15 cellular contexts compared by ENCODE assay signal in the genomic region with DNA sequence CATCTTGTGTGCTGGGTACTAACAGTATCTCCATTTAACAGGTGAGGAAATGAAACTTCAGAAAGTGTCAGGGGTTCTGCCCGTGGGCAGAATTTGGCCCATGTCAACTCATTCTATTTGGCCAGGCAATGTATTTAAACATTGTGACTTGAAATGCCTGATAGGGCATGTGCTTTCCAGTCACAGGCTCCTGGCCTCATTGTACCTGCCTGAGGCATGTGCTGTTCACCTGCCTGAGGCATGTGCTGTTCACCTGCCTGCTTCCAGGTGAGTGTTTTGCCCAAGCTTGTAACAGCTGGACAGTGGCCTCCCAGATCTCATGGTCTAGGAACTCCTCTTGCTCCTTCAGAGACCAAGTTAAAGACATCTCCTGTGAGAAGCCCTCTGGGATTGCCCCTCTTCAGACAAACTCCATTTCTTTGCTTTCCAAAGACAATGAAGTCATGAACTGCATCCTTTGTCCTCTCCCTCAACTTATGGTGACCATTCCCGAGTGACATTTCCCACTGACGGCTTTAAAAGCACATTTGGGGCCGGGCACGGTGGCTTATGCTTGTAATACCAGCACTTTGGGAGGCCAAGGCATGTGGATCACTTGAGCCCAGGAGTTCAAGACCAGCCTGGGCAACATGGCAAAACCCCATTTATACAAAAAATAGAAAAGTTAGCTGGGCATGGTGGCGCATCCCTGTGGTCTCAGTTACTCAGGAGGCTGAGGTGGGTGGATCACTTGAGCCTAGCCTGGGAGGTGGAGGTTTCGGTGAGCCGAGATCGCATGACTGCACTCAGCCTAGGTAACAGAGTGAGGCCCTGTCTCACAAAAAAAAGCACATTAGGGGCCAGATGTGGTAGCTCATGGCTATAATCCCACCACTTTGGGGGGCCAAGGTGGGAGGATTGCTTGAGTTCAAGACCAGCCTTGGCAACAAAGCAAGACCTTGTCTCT. TPM values are rescaled to one million over a fixed set of nuclear protein-coding genes. Genes with fewer than 3 reads are reported as not detected.
DNase-seq lines count a peak whose midpoint lies in the region; ATAC-seq, FAIRE-seq and TF ChIP-seq lines count a peak whose summit lies in the region.
"Had no signal": no experiment of that assay in that cellular context is flagged by ENCODE, and none has a peak within 500 bp of the region (broad histone marks: within the 10 kb centered on the region; RNA-seq: fewer than 3 reads in every experiment).

No MANE protein-coding gene starts in this region.

- H3K27ac Mint-ChIP-seq in IgD-negative memory B cell = peak overlapping the region; percentile 84 to 91 (median 86)

- no peak overlapping the region for H3K23ac ChIP-seq in neuronal stem cell (ENCODE audit: low read depth, low read length, poor library complexity)

- DNase-seq in GM18507 (ENCODE audit: extremely low spot score, insufficient read length, low read depth) = no peak
- DNase-seq in K562 (ENCODE audit: extremely low read depth in 1 of 4, low spot score in 3 of 4) = no peak
- no peak for DNase-seq in neuronal stem cell (ENCODE audit: low spot score)
- DNase-seq in cerebellar cortex (ENCODE audit: low spot score) = no peak
- DNase-seq in coronary artery (ENCODE audit: low spot score) = no peak
- DNase-seq in esophagus muscularis mucosa (ENCODE audit: extremely low spot score) = no peak
- DNase-seq: dermis blood vessel endothelial cell, DMS 273 treated with DMSO at 0.1 percent for 48 hours, MG63, NCI-H1694 treated with DMSO at 0.1 percent for 48 hours, NCI-H446 had no signal

- H3K9me3 ChIP-seq in K562 (replicated peaks; ENCODE audit: control insufficient read depth, insufficient read depth, low read depth, low read length) = no peaks in the 10 kb centered on the region
- no peaks in the 10 kb centered on the region for H3K9me3 ChIP-seq in neuronal stem cell (replicated peaks in 1 of 2; ENCODE audit: control insufficient read depth in 2 of 2, insufficient read depth in 1 of 2, low read depth in 1 of 2, low read length in 2 of 2)
- no peaks in the 10 kb centered on the region for H3K9me3 ChIP-seq in esophagus muscularis mucosa
- H3K9me3 ChIP-seq: MG63 had no signal

- TF ChIP-seq POLR2A in K562 (conservative IDR thresholded peaks at IDR 0.05) (no peak), esophagus muscularis mucosa (IDR thresholded peaks at IDR 0.05; ENCODE audit: low read depth) (no peak)

- BruUV-seq in K562 (replicated peaks; lab: Mats Ljungman, UMichigan) = no TSS peak

- H3K36me3 Mint-ChIP-seq in IgD-negative memory B cell = peaks cover 3% of the 10 kb centered on the region

- H3K27me3 Mint-ChIP-seq in IgD-negative memory B cell = no peaks in the 10 kb centered on the region
- H3K27me3 Mint-ChIP-seq: activated CD4-positive, alpha-beta T cell treated with anti-CD3 and anti-CD28 coated beads, Interleukin-2, amount 10 ng/mL, durations not matched to agents 24 days and 14 days; activated T-helper 17 cell treated with anti-CD3 and anti-CD28 coated beads, Interleukin-2, amount 50 U/mL, for 72 hours; naive thymus-derived CD4-positive, alpha-beta T cell had no signal

- no peak for ATAC-seq in K562

- H2BK15ac ChIP-seq in neuronal stem cell (ENCODE audit: low read length) = no peak overlapping the region

- FAIRE-seq in GM18507 (lab: Jason Lieb, UNC) (peak; percentile 21), K562 (lab: Jason Lieb, UNC) (no peak)

- H3K4me1 ChIP-seq in K562 (replicated peaks in 1 of 2; ENCODE audit: control insufficient read depth in 2 of 2, insufficient read depth in 2 of 2, low read length in 2 of 2) (peaks cover 0 to 23% of the 10 kb centered on the region in 2 experiments; a peak in 3 of 5 replicates), neuronal stem cell (ENCODE audit: control insufficient read depth in 2 of 2, insufficient read depth in 1 of 2, low read depth in 1 of 2, low read length in 2 of 2) (peaks cover 3 to 5% of the 10 kb centered on the region in 2 donors), esophagus muscularis mucosa (peaks cover 4 to 13% (median 12%) of the 10 kb centered on the region in 4 donors)

- H2AK5ac ChIP-seq in neuronal stem cell (ENCODE audit: low read depth, low read length) = no peak overlapping the region

- H2AFZ ChIP-seq in K562 (ENCODE audit: low read depth, low read length) (no peak overlapping the region), neuronal stem cell (ENCODE audit: low read length) (no peak overlapping the region)

- CTCF ChIA-PET in K562 (lab: Yijun Ruan, JAX; ENCODE audit: low intra/inter-chr PET ratio) = no interaction called here

- H3K4me3 Mint-ChIP-seq in IgD-negative memory B cell = peak overlapping the region in 2 of 4 donors; percentile 60 to 81
- H3K4me3 Mint-ChIP-seq: activated CD4-positive, alpha-beta T cell treated with anti-CD3 and anti-CD28 coated beads, Interleukin-2, amount 10 ng/mL, durations not matched to agents 24 days and 14 days; naive thymus-derived CD4-positive, alpha-beta T cell had no signal

- H4K20me1 ChIP-seq in K562 (replicated peaks; ENCODE audit: control insufficient read depth, insufficient read depth, low read length) = no peaks in the 10 kb centered on the region

- H3K9ac ChIP-seq in K562 (ENCODE audit: insufficient read depth in 1 of 2, low read depth in 2 of 2, low read length in 2 of 2) (no peak overlapping the region), neuronal stem cell (ENCODE audit: low read depth, low read length, poor library complexity) (no peak overlapping the region)

- H2BK12ac ChIP-seq in neuronal stem cell (ENCODE audit: low read length) = no peak overlapping the region

- in situ Hi-C loops in K562 (cut with MboI) = no loop called here

- H3K9me1 ChIP-seq in K562 (ENCODE audit: control insufficient read depth, insufficient read depth, low read length) = no peaks in the 10 kb centered on the region

- no peaks in the 10 kb centered on the region for H3K79me1 ChIP-seq in neuronal stem cell (ENCODE audit: low read depth, low read length)

- H3K4me2 ChIP-seq in K562 (ENCODE audit: insufficient read depth, low read length) (no peak overlapping the region), neuronal stem cell (ENCODE audit: insufficient read depth, low read length, poor library complexity, severe bottlenecking) (no peak overlapping the region)

- no peak overlapping the region for H3K4ac ChIP-seq in neuronal stem cell (ENCODE audit: low read length)

- WGBS in K562 (ENCODE audit: insufficient coverage, low coverage, missing lambda C conversion rate) = 36% methylated on average over 9 of the region's 9 CpGs
- no CpG with 5 or more reads among the region's 9 CpGs for WGBS in neuronal stem cell (ENCODE audit: extremely low coverage in 2 of 2, insufficient read length in 2 of 2, insufficient replicate concordance in 1 of 2), 2 donors
- WGBS in esophagus muscularis mucosa = 94% methylated on average over 9 of the region's 9 CpGs

- H3K27me3 ChIP-seq in K562 (ENCODE audit: control insufficient read depth in 2 of 2, insufficient read depth in 2 of 2, low read length in 2 of 2) (peaks cover 3 to 12% of the 10 kb centered on the region in 2 experiments; a peak in 3 of 5 replicates), neuronal stem cell (ENCODE audit: control insufficient read depth in 3 of 3, insufficient read depth in 3 of 3, low read depth in 1 of 3, low read length in 3 of 3) (no peaks in the 10 kb centered on the region), esophagus muscularis mucosa (no peaks in the 10 kb centered on the region)
- H3K27me3 ChIP-seq: MG63 had no signal

- H3K79me2 ChIP-seq in K562 (ENCODE audit: control insufficient read depth, insufficient read depth, low read length) = no peaks in the 10 kb centered on the region

- TF ChIP-seq CTCF in K562 (IDR thresholded peaks at IDR 0.05 in 2 of 3, conservative IDR thresholded peaks at IDR 0.05 in 1 of 3; ENCODE audit: insufficient read depth in 2 of 3, low read depth in 1 of 3, low read length in 3 of 3) (no peak), coronary artery (IDR thresholded peaks at IDR 0.05) (no peak), esophagus muscularis mucosa (IDR thresholded peaks at IDR 0.05) (no peak)

- POLR2A ChIA-PET in K562 (lab: Yijun Ruan, JAX) = interaction anchor here (1.0 kb wide), 1 partner anchor 30 kb away, joined by 3 read pairs; no protein-coding TSS in a partner anchor

- H3K4me3 ChIP-seq in K562 = no peak overlapping the region
- H3K4me3 ChIP-seq in neuronal stem cell (ENCODE audit: low read length in 2 of 2) = no peak overlapping the region
- no peak overlapping the region for H3K4me3 ChIP-seq in coronary artery
- no peak overlapping the region for H3K4me3 ChIP-seq in esophagus muscularis mucosa
- H3K4me3 ChIP-seq: MG63 had no signal

- H2BK5ac ChIP-seq in neuronal stem cell (ENCODE audit: low read length) = peak overlapping the region; percentile 39

- H2BK120ac ChIP-seq in neuronal stem cell (ENCODE audit: low read depth, low read length) = no peak overlapping the region

- no peak for TF ChIP-seq RAD21 in K562 (CRISPR knock-in tag; conservative IDR thresholded peaks at IDR 0.05 in 1 of 2, IDR thresholded peaks at IDR 0.05 in 1 of 2)

- no peaks in the 10 kb centered on the region for H3K9me3 Mint-ChIP-seq in IgD-negative memory B cell
- H3K9me3 Mint-ChIP-seq: activated CD4-positive, alpha-beta T cell treated with anti-CD3 and anti-CD28 coated beads, Interleukin-2, amount 10 ng/mL, durations not matched to agents 24 days and 14 days; activated T-helper 17 cell treated with anti-CD3 and anti-CD28 coated beads, Interleukin-2, amount 50 U/mL, for 72 hours; naive thymus-derived CD4-positive, alpha-beta T cell had no signal

- H3K27ac ChIP-seq in K562 (ENCODE audit: extremely low read depth, low read depth, low read length) (no peak overlapping the region), neuronal stem cell (replicated peaks; ENCODE audit: low read length) (no peak overlapping the region), coronary artery (no peak overlapping the region), esophagus muscularis mucosa (replicated peaks in 1 of 4) (no peak overlapping the region)

- no peak overlapping the region for H4K91ac ChIP-seq in neuronal stem cell (ENCODE audit: low read depth, low read length, poor library complexity)

- H3K14ac ChIP-seq in neuronal stem cell (ENCODE audit: low read length) = no peak overlapping the region

- no peak overlapping the region for H3K18ac ChIP-seq in neuronal stem cell (ENCODE audit: low read length)

- no peaks in the 10 kb centered on the region for H3K36me3 ChIP-seq in K562 (ENCODE audit: control insufficient read depth, insufficient read depth, low read length)
- H3K36me3 ChIP-seq in neuronal stem cell (replicated peaks in 1 of 2; ENCODE audit: control insufficient read depth in 2 of 2, insufficient read depth in 2 of 2, low read length in 2 of 2) = no peaks in the 10 kb centered on the region
- no peaks in the 10 kb centered on the region for H3K36me3 ChIP-seq in esophagus muscularis mucosa
- H3K36me3 ChIP-seq: MG63 had no signal

- TF ChIP-seq EP300 in K562 (IDR thresholded peaks at IDR 0.05; ENCODE audit: low read length) (no peak), esophagus muscularis mucosa (IDR thresholded peaks at IDR 0.05) (no peak)

- H3K4me1 Mint-ChIP-seq in IgD-negative memory B cell = peaks cover 24 to 40% (median 32%) of the 10 kb centered on the region in 3 donors

- no peak overlapping the region for H4K8ac ChIP-seq in neuronal stem cell (ENCODE audit: low read depth, low read length)

- intact Hi-C loops in K562 (cut with micrococcal nuclease) (no loop called here), esophagus muscularis mucosa (cut with DNase I) (no loop called here)

RNA-seq across cellular contexts. Expression of a gene that starts 48.7 kb away (rescaled TPM):
- polyA plus RNA-seq in IgD-negative memory B cell (118 TPM), K562 (2011; rRNA removed) (0.65 and 1.1 TPM in 2 replicates), K562 (2014; fragmentation: Illumina TruSeq; extraction: Trizol) (0.25 and 1.5 TPM in 2 replicates), K562 (2014; fragmentation: Nextera tagmentation; extraction: Ambion mirVana) (under 1 TPM; 0.15 to 0.20 TPM), K562 (2014; rRNA removed) (0.40 and 2.1 TPM in 2 replicates)
- total RNA-seq in K562 (2011; cell fraction: chromatin; rRNA removed; ENCODE audit: low replicate concordance) = 2.3 and 2.5 TPM in 2 replicates
- 0.26 and 1.0 TPM in 2 replicates for total RNA-seq in K562 (2011; cell fraction: nucleolus; rRNA removed)
- total RNA-seq in K562 (2011; cell fraction: nucleoplasm; rRNA removed) = 1.8 and 2.7 TPM in 2 replicates
- total RNA-seq in K562 (2014; rRNA removed) (2.3 and 2.9 TPM in 2 replicates), K562 (2014; rRNA removed; fragmentation: Illumina TruSeq; extraction: Trizol) (0.47 and 0.64 TPM in 2 replicates), K562 (2015; rRNA removed; fragmentation: Illumina TruSeq; extraction: Trizol) (0.34 and 0.36 TPM in 2 replicates), K562 (2021) (1.5 and 2.0 TPM in 2 replicates), esophagus muscularis mucosa (1 to 10 TPM; 3.1 to 5.4 (median 4.5) TPM)
- 1.2 and 2.1 TPM in 2 replicates for polyA plus RNA-seq in K562 (2011; cell fraction: cytosol; rRNA removed)
- polyA plus RNA-seq in K562 (2011; cell fraction: nucleus; rRNA removed) = 0.27 and 0.70 TPM in 2 replicates
- 0.87 and 1.4 TPM in 2 replicates for polyA plus RNA-seq in K562 (2012)
- polyA minus RNA-seq in K562 (2011; rRNA and poly(A)+ RNA removed) = 0.06 and 0.63 TPM in 2 replicates
- not detected in 2 replicates for polyA minus RNA-seq in K562 (2011; cell fraction: cytosol; rRNA and poly(A)+ RNA removed)
- polyA minus RNA-seq in K562 (2011; cell fraction: nucleus; rRNA and poly(A)+ RNA removed) = 0.22 and 1.2 TPM in 2 replicates
- 17.8 TPM for polyA plus RNA-seq in neuronal stem cell (2013, experiment 1 of 2)
- 14.9 TPM for polyA plus RNA-seq in neuronal stem cell (2013, experiment 2 of 2)
